Comparison of ENCODE assay signal across 8 cellular contexts in genomic region chr13:111177081-111177711, GRCh38.
DNase-seq lines count a peak whose midpoint lies in the region; ATAC-seq, FAIRE-seq and TF ChIP-seq lines count a peak whose summit lies in the region.

No MANE protein-coding gene starts in this region.

- H3K4me1 Mint-ChIP-seq in progenitor cell of endocrine pancreas (ENCODE audit: low read depth) = peaks cover 5% of the 10 kb centered on the region

- H3K27me3 Mint-ChIP-seq in progenitor cell of endocrine pancreas = no peaks in the 10 kb centered on the region

- H3K36me3 Mint-ChIP-seq in progenitor cell of endocrine pancreas (ENCODE audit: insufficient read depth) = peaks cover 3% of the 10 kb centered on the region

- TF ChIP-seq CTCF in progenitor cell of endocrine pancreas (IDR thresholded peaks at IDR 0.05; ENCODE audit: unreplicated experiment) = no peak

- ATAC-seq in GM19023 (IDR thresholded peaks at IDR 0.05; ENCODE audit: unreplicated experiment) (peak; percentile 47), HG03159 (IDR thresholded peaks at IDR 0.05; ENCODE audit: unreplicated experiment) (peak; percentile 85)

- no peaks in the 10 kb centered on the region for H3K9me3 Mint-ChIP-seq in progenitor cell of endocrine pancreas (ENCODE audit: low read depth)

- H3K4me3 Mint-ChIP-seq in progenitor cell of endocrine pancreas (ENCODE audit: low read depth) = no peak overlapping the region

- peak overlapping the region; percentile 84 for H3K27ac Mint-ChIP-seq in progenitor cell of endocrine pancreas

- FAIRE-seq in HTR-8/SVneo (lab: Jason Lieb, UNC) = no peak

- DNase-seq in activated T-cell treated with anti-CD3 and anti-CD28 coated beads, Interleukin-2, amount 50 U/mL, for 1 hour = peak; percentile 61
- DNase-seq in foreskin melanocyte (peak; percentile 78), progenitor cell of endocrine pancreas (ENCODE audit: low spot score, unreplicated experiment) (no peak), HCEC 1CT (no peak), HTR-8/SVneo (ENCODE audit: insufficient read length, low spot score) (no peak), HT-29 (ENCODE audit: low spot score) (no peak)

Comparison
In these comparisons a context has a peak if more than half of its experiments do, and no peak if none do; other contexts are left out.
1. DNase-seq: peak in activated T-cell treated with anti-CD3 and anti-CD28 coated beads, Interleukin-2, amount 50 U/mL, for 1 hour (single experiment) and foreskin melanocyte (single experiment); none in progenitor cell of endocrine pancreas (single experiment), HCEC 1CT (single experiment), HTR-8/SVneo (single experiment) and HT-29 (single experiment).